In the genomic region with DNA sequence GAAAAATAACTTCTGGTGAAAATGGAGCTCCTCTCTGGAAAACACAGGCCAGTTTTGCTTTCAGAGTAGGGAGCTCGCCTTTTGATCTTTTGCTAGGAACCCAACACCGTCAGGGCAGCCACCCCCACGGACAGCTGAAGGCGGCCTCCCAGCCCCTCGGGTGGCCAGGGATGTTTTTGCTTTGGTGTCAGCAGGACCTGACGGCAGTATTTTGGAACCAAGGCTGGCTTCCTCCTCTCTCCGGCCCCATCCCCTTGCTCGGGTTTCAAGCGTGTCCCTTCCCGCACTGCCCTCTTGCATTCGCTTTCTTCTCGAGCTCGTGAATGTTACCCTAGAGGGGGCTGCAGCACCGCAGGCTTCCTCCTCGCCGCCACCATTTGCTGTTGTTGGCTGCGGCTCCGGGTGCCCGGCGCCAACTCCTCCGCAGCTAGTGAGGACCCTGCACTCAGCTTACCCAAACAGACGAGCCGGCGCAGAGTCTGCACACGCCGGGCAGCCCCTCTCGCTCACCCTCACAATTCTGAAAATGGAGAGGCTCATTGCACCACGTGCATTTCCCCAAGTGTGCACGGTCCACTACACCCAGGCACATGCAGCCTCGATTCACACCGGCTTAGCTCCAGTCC, we compare ENCODE assay signal across 8 cellular contexts. TPM values are rescaled to one million over a fixed set of nuclear protein-coding genes. Genes with fewer than 3 reads are reported as not detected.
DNase-seq lines count a peak whose midpoint lies in the region; ATAC-seq lines count a peak whose summit lies in the region.

No MANE protein-coding gene starts in this region.

- peak; percentile 61 for ATAC-seq in left ventricle myocardium superior

- DNase-seq in DMS79 (lab: John Stamatoyannopoulos, UW) (peak; percentile 4), amygdala (lab: John Stamatoyannopoulos, UW) (peak in 43 of 56 donors; percentile 3 to 66 (median 26)), left ventricle myocardium superior (peak; percentile 49), posterior vena cava (ENCODE audit: low spot score) (peak; percentile 81), T1000 (lab: John Stamatoyannopoulos, UW) (no peak), SKM-1 (lab: John Stamatoyannopoulos, UW; ENCODE audit: unreplicated experiment) (no peak), NCI-H187 (lab: John Stamatoyannopoulos, UW) (no peak)
- DNase-seq in stimulated activated CD4-positive, alpha-beta T cell treated with anti-CD3 and anti-CD28 coated beads, Interleukin-4, amount 100 ng/mL, for 24 hours, result no peak

- intact Hi-C loops in left ventricle myocardium superior (cut with micrococcal nuclease), result no loop called here
- intact Hi-C loops in posterior vena cava (cut with DNase I), result loop anchor here in 1 of 2 donors (5.0 to 10.0 kb wide), 2 partner anchors 181 to 416 kb away; no protein-coding TSS in a partner anchor

RNA-seq across cellular contexts. Expression of gene ADAMTSL1, which starts 35.5 kb away (rescaled TPM):
- 0.97 TPM for total RNA-seq in left ventricle myocardium superior
- 10 to 100 TPM in 1 of 2 donors, 1 to 10 TPM in 1; 9.9 to 26.7 TPM for total RNA-seq in posterior vena cava

Comparison
In these comparisons a context has a peak if more than half of its experiments do, and no peak if none do; other contexts are left out.
1. DNase-seq: peak in DMS79 (single experiment), amygdala (43 of 56), left ventricle myocardium superior (single experiment) and posterior vena cava (single experiment); none in stimulated activated CD4-positive, alpha-beta T cell treated with anti-CD3 and anti-CD28 coated beads, Interleukin-4, amount 100 ng/mL, for 24 hours (single experiment), T1000 (single experiment), SKM-1 (single experiment) and NCI-H187 (0 of 2).